Comparison of ENCODE assay signal across 17 cellular contexts in the genomic region with DNA sequence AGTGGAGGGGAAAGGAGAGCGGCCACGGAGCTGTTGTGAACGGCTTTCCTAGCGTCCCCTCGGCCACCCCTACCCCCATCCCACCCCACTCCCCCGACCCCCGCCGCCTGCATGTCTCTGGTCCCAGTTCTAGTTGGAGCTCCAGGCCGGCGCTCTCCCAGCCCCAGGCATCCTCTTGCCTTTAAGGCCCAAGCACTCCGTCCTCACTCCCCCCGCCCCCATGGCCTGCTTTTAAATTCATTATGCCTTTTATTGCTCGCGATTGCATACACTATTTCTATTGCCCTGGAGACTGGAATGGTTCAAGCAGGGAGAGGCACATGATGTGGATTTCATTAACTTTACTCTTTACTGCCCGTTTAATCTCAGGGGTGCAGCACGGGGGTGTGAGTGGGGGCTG.
DNase-seq lines count a peak whose midpoint lies in the region; ATAC-seq lines count a peak whose summit lies in the region.
"Had no signal": no experiment of that assay in that cellular context is flagged by ENCODE, and none has a peak within 500 bp of the region (broad histone marks: within the 10 kb centered on the region; RNA-seq: fewer than 3 reads in every experiment).

No MANE protein-coding gene starts in this region.

- no peaks in the 10 kb centered on the region for H3K9me3 Mint-ChIP-seq in activated naive CD8-positive, alpha-beta T cell treated with anti-CD3 and anti-CD28 coated beads, Interleukin-2, amount 50 U/mL, for 24 hours
- H3K9me3 Mint-ChIP-seq: activated CD4-positive, alpha-beta T cell treated with anti-CD3 and anti-CD28 coated beads, Interleukin-2, amount 10 ng/mL, durations not matched to agents 7 days and 5 days; activated T-helper 2 cell treated with anti-CD3 and anti-CD28 coated beads, Interferon-gamma antibody, Interleukin-2, Interleukin-4, amounts not matched to agents 10 μg/mL and 5 μg/mL and 100 μg/mL, durations not matched to agents 14 hours and 24 hours and 36 hours had no signal

- no peaks in the 10 kb centered on the region for H3K9me3 ChIP-seq in iPS-20b (ENCODE audit: insufficient read depth, low read depth, low read length)
- H3K9me3 ChIP-seq: left lung, upper lobe of left lung had no signal

- peaks cover 7% of the 10 kb centered on the region for H3K4me1 Mint-ChIP-seq in activated naive CD8-positive, alpha-beta T cell treated with anti-CD3 and anti-CD28 coated beads, Interleukin-2, amount 50 U/mL, for 24 hours
- H3K4me1 Mint-ChIP-seq: activated CD4-positive, alpha-beta T cell treated with anti-CD3 and anti-CD28 coated beads, Interleukin-2, amount 10 ng/mL, durations not matched to agents 7 days and 5 days; B cell had no signal

- ATAC-seq in GM21825 (IDR thresholded peaks at IDR 0.05; ENCODE audit: unreplicated experiment) (no peak), HG03469 (IDR thresholded peaks at IDR 0.05; ENCODE audit: unreplicated experiment) (no peak)
- no peak for ATAC-seq in activated naive CD8-positive, alpha-beta T cell treated with anti-CD3 and anti-CD28 coated beads, Interleukin-2, amount 50 U/mL, for 24 hours
- ATAC-seq: left lung, PC-3, T-helper 17 cell had no signal

- H3K27ac ChIP-seq in iPS-20b (ENCODE audit: low read length), result no peak overlapping the region
- H3K27ac ChIP-seq: left lung, upper lobe of left lung had no signal

- H3K4me1 ChIP-seq in iPS-20b (ENCODE audit: insufficient read depth, low read length), result peaks cover 34% of the 10 kb centered on the region
- H3K4me1 ChIP-seq: left lung had no signal

- no peaks in the 10 kb centered on the region for H3K36me3 ChIP-seq in iPS-20b (ENCODE audit: insufficient read depth, low read depth, low read length)
- H3K36me3 ChIP-seq: left lung, upper lobe of left lung had no signal

- H3K4me3 Mint-ChIP-seq in activated naive CD8-positive, alpha-beta T cell treated with anti-CD3 and anti-CD28 coated beads, Interleukin-2, amount 50 U/mL, for 24 hours, result no peak overlapping the region
- H3K4me3 Mint-ChIP-seq: activated CD4-positive, alpha-beta T cell treated with anti-CD3 and anti-CD28 coated beads, Interleukin-2, amount 10 ng/mL, durations not matched to agents 7 days and 5 days; B cell; T-helper 17 cell had no signal

- no peaks in the 10 kb centered on the region for H3K36me3 Mint-ChIP-seq in activated naive CD8-positive, alpha-beta T cell treated with anti-CD3 and anti-CD28 coated beads, Interleukin-2, amount 50 U/mL, for 24 hours (ENCODE audit: low read depth)

- peak overlapping the region; percentile 8; the same call in 1 of the 2 replicates for H3K4me3 ChIP-seq in iPS-20b (ENCODE audit: low read length)
- H3K4me3 ChIP-seq: left lung, upper lobe of left lung had no signal

- no peak overlapping the region for H3K27ac Mint-ChIP-seq in activated naive CD8-positive, alpha-beta T cell treated with anti-CD3 and anti-CD28 coated beads, Interleukin-2, amount 50 U/mL, for 24 hours
- H3K27ac Mint-ChIP-seq: activated CD4-positive, alpha-beta T cell treated with anti-CD3 and anti-CD28 coated beads, Interleukin-2, amount 10 ng/mL, durations not matched to agents 7 days and 5 days; activated T-helper 2 cell treated with anti-CD3 and anti-CD28 coated beads, Interferon-gamma antibody, Interleukin-2, Interleukin-4, amounts not matched to agents 10 μg/mL and 5 μg/mL and 100 μg/mL, durations not matched to agents 14 hours and 24 hours and 36 hours; B cell; T-helper 17 cell had no signal

- peak; percentile 71 for DNase-seq in NCI-H1436 (lab: John Stamatoyannopoulos, UW)
- no peak for DNase-seq in NCI-H1436 treated with DMSO at 0.1 percent for 48 hours (lab: John Stamatoyannopoulos, UW)
- peak; percentile 69 for DNase-seq in NCI-H2107 treated with DMSO at 0.1 percent for 48 hours (lab: John Stamatoyannopoulos, UW; ENCODE audit: unreplicated experiment)
- DNase-seq in retina, result peak; percentile 20
- no peak for DNase-seq in activated naive CD8-positive, alpha-beta T cell treated with anti-CD3 and anti-CD28 coated beads, Interleukin-2, amount 50 U/mL, for 24 hours
- DNase-seq: activated CD4-positive, alpha-beta T cell treated with anti-CD3 and anti-CD28 coated beads, Interleukin-2, amount 10 ng/mL, durations not matched to agents 7 days and 5 days; PC-3; SIG-M5; stimulated activated CD4-positive, alpha-beta T cell treated with anti-CD3 and anti-CD28 coated beads, Interleukin-12 subunit alpha, Interleukin-12 subunit beta, amount 100 ng/mL, for 4 hours; T-helper 17 cell; upper lobe of left lung had no signal

- peaks cover 18% of the 10 kb centered on the region for H3K27me3 Mint-ChIP-seq in activated naive CD8-positive, alpha-beta T cell treated with anti-CD3 and anti-CD28 coated beads, Interleukin-2, amount 50 U/mL, for 24 hours

- no peak overlapping the region for H3K9ac ChIP-seq in iPS-20b (ENCODE audit: low read depth, low read length)

- peaks cover 99% of the 10 kb centered on the region for H3K27me3 ChIP-seq in iPS-20b (ENCODE audit: insufficient read depth, low read length)

Comparison
In these comparisons a context has a peak if more than half of its experiments do, and no peak if none do; other contexts are left out.
1. DNase-seq: peak in NCI-H1436 (single experiment), NCI-H2107 treated with DMSO at 0.1 percent for 48 hours (single experiment) and retina (single experiment); none in NCI-H1436 treated with DMSO at 0.1 percent for 48 hours (single experiment) and activated naive CD8-positive, alpha-beta T cell treated with anti-CD3 and anti-CD28 coated beads, Interleukin-2, amount 50 U/mL, for 24 hours (single experiment).